ENCODE assay signal across 1 cellular context in genomic region chr1:226029093-226029496, GRCh38.
TF ChIP-seq lines count a peak whose summit lies in the region.

No MANE protein-coding gene starts in this region.

TF ChIP-seq in HepG2, 621 proteins besides CTCF, POLR2A, EP300 and RAD21 (continued from another document):
- TF ChIP-seq, protein P1, sequence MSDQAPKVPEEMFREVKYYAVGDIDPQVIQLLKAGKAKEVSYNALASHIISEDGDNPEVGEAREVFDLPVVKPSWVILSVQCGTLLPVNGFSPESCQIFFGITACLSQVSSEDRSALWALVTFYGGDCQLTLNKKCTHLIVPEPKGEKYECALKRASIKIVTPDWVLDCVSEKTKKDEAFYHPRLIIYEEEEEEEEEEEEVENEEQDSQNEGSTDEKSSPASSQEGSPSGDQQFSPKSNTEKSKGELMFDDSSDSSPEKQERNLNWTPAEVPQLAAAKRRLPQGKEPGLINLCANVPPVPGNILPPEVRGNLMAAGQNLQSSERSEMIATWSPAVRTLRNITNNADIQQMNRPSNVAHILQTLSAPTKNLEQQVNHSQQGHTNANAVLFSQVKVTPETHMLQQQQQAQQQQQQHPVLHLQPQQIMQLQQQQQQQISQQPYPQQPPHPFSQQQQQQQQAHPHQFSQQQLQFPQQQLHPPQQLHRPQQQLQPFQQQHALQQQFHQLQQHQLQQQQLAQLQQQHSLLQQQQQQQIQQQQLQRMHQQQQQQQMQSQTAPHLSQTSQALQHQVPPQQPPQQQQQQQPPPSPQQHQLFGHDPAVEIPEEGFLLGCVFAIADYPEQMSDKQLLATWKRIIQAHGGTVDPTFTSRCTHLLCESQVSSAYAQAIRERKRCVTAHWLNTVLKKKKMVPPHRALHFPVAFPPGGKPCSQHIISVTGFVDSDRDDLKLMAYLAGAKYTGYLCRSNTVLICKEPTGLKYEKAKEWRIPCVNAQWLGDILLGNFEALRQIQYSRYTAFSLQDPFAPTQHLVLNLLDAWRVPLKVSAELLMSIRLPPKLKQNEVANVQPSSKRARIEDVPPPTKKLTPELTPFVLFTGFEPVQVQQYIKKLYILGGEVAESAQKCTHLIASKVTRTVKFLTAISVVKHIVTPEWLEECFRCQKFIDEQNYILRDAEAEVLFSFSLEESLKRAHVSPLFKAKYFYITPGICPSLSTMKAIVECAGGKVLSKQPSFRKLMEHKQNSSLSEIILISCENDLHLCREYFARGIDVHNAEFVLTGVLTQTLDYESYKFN (CRISPR knock-in tag; conservative IDR thresholded peaks at IDR 0.05): peak; percentile 48; the same call in 1 of the 2 replicates
- peak; percentile 75; the same call in 1 of the 2 replicates for TF ChIP-seq ELF3 (CRISPR knock-in tag; IDR thresholded peaks at IDR 0.05)
- TF ChIP-seq NR2C2 (CRISPR knock-in tag; IDR thresholded peaks at IDR 0.05; ENCODE audit: borderline replicate concordance): peak; percentile 38; the same call in 1 of the 2 replicates
- no peak for TF ChIP-seq SALL1 (CRISPR knock-in tag; IDR thresholded peaks at IDR 0.05)
- no peak for TF ChIP-seq ZNF543 (CRISPR knock-in tag; IDR thresholded peaks at IDR 0.05)
- TF ChIP-seq HNF4G (IDR thresholded peaks at IDR 0.05; ENCODE audit: borderline replicate concordance, low read depth, low read length): peak; percentile 42; the same call in 1 of the 2 replicates
- no peak for TF ChIP-seq HNF4G (CRISPR knock-in tag; IDR thresholded peaks at IDR 0.05; ENCODE audit: borderline replicate concordance, low read depth)
- TF ChIP-seq, protein P2, sequence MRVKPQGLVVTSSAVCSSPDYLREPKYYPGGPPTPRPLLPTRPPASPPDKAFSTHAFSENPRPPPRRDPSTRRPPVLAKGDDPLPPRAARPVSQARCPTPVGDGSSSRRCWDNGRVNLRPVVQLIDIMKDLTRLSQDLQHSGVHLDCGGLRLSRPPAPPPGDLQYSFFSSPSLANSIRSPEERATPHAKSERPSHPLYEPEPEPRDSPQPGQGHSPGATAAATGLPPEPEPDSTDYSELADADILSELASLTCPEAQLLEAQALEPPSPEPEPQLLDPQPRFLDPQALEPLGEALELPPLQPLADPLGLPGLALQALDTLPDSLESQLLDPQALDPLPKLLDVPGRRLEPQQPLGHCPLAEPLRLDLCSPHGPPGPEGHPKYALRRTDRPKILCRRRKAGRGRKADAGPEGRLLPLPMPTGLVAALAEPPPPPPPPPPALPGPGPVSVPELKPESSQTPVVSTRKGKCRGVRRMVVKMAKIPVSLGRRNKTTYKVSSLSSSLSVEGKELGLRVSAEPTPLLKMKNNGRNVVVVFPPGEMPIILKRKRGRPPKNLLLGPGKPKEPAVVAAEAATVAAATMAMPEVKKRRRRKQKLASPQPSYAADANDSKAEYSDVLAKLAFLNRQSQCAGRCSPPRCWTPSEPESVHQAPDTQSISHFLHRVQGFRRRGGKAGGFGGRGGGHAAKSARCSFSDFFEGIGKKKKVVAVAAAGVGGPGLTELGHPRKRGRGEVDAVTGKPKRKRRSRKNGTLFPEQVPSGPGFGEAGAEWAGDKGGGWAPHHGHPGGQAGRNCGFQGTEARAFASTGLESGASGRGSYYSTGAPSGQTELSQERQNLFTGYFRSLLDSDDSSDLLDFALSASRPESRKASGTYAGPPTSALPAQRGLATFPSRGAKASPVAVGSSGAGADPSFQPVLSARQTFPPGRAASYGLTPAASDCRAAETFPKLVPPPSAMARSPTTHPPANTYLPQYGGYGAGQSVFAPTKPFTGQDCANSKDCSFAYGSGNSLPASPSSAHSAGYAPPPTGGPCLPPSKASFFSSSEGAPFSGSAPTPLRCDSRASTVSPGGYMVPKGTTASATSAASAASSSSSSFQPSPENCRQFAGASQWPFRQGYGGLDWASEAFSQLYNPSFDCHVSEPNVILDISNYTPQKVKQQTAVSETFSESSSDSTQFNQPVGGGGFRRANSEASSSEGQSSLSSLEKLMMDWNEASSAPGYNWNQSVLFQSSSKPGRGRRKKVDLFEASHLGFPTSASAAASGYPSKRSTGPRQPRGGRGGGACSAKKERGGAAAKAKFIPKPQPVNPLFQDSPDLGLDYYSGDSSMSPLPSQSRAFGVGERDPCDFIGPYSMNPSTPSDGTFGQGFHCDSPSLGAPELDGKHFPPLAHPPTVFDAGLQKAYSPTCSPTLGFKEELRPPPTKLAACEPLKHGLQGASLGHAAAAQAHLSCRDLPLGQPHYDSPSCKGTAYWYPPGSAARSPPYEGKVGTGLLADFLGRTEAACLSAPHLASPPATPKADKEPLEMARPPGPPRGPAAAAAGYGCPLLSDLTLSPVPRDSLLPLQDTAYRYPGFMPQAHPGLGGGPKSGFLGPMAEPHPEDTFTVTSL (CRISPR knock-in tag; IDR thresholded peaks at IDR 0.05; ENCODE audit: borderline replicate concordance): 0 out of 2 replicates have a peak, but pooled peaks have one; percentile 11
- TF ChIP-seq THRA (CRISPR knock-in tag; IDR thresholded peaks at IDR 0.05; ENCODE audit: borderline replicate concordance): 0 out of 2 replicates have a peak, but pooled peaks have one; percentile 25
- TF ChIP-seq SOX5 (CRISPR knock-in tag; IDR thresholded peaks at IDR 0.05; ENCODE audit: borderline replicate concordance): 0 out of 2 replicates have a peak, but pooled peaks have one; percentile 14
- TF ChIP-seq, protein P3, sequence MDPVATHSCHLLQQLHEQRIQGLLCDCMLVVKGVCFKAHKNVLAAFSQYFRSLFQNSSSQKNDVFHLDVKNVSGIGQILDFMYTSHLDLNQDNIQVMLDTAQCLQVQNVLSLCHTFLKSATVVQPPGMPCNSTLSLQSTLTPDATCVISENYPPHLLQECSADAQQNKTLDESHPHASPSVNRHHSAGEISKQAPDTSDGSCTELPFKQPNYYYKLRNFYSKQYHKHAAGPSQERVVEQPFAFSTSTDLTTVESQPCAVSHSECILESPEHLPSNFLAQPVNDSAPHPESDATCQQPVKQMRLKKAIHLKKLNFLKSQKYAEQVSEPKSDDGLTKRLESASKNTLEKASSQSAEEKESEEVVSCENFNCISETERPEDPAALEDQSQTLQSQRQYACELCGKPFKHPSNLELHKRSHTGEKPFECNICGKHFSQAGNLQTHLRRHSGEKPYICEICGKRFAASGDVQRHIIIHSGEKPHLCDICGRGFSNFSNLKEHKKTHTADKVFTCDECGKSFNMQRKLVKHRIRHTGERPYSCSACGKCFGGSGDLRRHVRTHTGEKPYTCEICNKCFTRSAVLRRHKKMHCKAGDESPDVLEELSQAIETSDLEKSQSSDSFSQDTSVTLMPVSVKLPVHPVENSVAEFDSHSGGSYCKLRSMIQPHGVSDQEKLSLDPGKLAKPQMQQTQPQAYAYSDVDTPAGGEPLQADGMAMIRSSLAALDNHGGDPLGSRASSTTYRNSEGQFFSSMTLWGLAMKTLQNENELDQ (CRISPR knock-in tag; IDR thresholded peaks at IDR 0.05; ENCODE audit: borderline replicate concordance): no peak
- TF ChIP-seq, protein P4, sequence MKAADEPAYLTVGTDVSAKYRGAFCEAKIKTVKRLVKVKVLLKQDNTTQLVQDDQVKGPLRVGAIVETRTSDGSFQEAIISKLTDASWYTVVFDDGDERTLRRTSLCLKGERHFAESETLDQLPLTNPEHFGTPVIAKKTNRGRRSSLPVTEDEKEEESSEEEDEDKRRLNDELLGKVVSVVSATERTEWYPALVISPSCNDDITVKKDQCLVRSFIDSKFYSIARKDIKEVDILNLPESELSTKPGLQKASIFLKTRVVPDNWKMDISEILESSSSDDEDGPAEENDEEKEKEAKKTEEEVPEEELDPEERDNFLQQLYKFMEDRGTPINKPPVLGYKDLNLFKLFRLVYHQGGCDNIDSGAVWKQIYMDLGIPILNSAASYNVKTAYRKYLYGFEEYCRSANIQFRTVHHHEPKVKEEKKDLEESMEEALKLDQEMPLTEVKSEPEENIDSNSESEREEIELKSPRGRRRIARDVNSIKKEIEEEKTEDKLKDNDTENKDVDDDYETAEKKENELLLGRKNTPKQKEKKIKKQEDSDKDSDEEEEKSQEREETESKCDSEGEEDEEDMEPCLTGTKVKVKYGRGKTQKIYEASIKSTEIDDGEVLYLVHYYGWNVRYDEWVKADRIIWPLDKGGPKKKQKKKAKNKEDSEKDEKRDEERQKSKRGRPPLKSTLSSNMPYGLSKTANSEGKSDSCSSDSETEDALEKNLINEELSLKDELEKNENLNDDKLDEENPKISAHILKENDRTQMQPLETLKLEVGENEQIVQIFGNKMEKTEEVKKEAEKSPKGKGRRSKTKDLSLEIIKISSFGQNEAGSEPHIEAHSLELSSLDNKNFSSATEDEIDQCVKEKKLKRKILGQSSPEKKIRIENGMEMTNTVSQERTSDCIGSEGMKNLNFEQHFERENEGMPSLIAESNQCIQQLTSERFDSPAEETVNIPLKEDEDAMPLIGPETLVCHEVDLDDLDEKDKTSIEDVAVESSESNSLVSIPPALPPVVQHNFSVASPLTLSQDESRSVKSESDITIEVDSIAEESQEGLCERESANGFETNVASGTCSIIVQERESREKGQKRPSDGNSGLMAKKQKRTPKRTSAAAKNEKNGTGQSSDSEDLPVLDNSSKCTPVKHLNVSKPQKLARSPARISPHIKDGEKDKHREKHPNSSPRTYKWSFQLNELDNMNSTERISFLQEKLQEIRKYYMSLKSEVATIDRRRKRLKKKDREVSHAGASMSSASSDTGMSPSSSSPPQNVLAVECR (CRISPR knock-in tag; IDR thresholded peaks at IDR 0.05; ENCODE audit: borderline replicate concordance): no peak
- TF ChIP-seq, protein P5, sequence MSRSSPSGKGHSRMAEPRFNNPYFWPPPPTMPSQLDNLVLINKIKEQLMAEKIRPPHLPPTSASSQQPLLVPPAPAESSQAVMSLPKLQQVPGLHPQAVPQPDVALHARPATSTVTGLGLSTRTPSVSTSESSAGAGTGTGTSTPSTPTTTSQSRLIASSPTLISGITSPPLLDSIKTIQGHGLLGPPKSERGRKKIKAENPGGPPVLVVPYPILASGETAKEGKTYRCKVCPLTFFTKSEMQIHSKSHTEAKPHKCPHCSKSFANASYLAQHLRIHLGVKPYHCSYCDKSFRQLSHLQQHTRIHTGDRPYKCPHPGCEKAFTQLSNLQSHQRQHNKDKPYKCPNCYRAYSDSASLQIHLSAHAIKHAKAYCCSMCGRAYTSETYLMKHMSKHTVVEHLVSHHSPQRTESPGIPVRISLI (CRISPR knock-in tag; IDR thresholded peaks at IDR 0.05; ENCODE audit: borderline replicate concordance): peak; percentile 83
- peak; percentile 33 for TF ChIP-seq ASH2L (IDR thresholded peaks at IDR 0.05; ENCODE audit: insufficient read length, low read depth, low read length)
- TF ChIP-seq, protein P6, sequence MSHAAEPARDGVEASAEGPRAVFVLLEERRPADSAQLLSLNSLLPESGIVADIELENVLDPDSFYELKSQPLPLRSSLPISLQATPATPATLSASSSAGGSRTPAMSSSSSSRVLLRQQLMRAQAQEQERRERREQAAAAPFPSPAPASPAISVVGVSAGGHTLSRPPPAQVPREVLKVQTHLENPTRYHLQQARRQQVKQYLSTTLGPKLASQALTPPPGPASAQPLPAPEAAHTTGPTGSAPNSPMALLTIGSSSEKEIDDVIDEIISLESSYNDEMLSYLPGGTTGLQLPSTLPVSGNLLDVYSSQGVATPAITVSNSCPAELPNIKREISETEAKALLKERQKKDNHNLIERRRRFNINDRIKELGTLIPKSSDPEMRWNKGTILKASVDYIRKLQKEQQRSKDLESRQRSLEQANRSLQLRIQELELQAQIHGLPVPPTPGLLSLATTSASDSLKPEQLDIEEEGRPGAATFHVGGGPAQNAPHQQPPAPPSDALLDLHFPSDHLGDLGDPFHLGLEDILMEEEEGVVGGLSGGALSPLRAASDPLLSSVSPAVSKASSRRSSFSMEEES (CRISPR knock-in tag; IDR thresholded peaks at IDR 0.05): peak; percentile 55; the same call in 1 of the 2 replicates
- no peak for TF ChIP-seq FOXP1 (IDR thresholded peaks at IDR 0.05)
- peak; percentile 19; the same call in 1 of the 2 replicates for TF ChIP-seq FOXP1 (CRISPR knock-in tag; IDR thresholded peaks at IDR 0.05)
